20 cellular contexts compared by ENCODE assay signal in genomic region chr12:94057262-94058151, GRCh38.
DNase-seq lines count a peak whose midpoint lies in the region; ATAC-seq and TF ChIP-seq lines count a peak whose summit lies in the region.
"Had no signal": no experiment of that assay in that cellular context is flagged by ENCODE, and none has a peak within 500 bp of the region (broad histone marks: within the 10 kb centered on the region; RNA-seq: fewer than 3 reads in every experiment).

No MANE protein-coding gene starts in this region.

- 74% methylated on average over 7 of the region's 7 CpGs for whole genome bisulfite sequencing in lower leg skin, 2 donors

- no peaks in the 10 kb centered on the region for H3K9me3 Mint-ChIP-seq in mesothelial cell of epicardium

- H3K27me3 Mint-ChIP-seq in mesothelial cell of epicardium (ENCODE audit: low read depth), result no peaks in the 10 kb centered on the region

- peak overlapping the region; percentile 6 for H3K27ac Mint-ChIP-seq in mesothelial cell of epicardium
- H3K27ac Mint-ChIP-seq: activated T-helper 2 cell treated with anti-CD3 and anti-CD28 coated beads, Interferon-gamma antibody, Interleukin-2, Interleukin-4, amounts not matched to agents 10 μg/mL and 5 μg/mL and 100 μg/mL, durations not matched to agents 14 hours and 24 hours and 36 hours had no signal

- peaks cover 14% of the 10 kb centered on the region for H3K4me1 Mint-ChIP-seq in mesothelial cell of epicardium

- H3K36me3 Mint-ChIP-seq in mesothelial cell of epicardium, result no peaks in the 10 kb centered on the region

- ATAC-seq in Right ventricle myocardium inferior (peak; percentile 91), GM18868 (IDR thresholded peaks at IDR 0.05; ENCODE audit: unreplicated experiment) (no peak)
- ATAC-seq: activated CD4-positive, CD25-positive, alpha-beta regulatory T cell treated with anti-CD3 and anti-CD28 coated beads, Interleukin-2, amount 50 U/mL, for 24 hours; left colon had no signal

- H3K4me3 ChIP-seq in fibroblast of villous mesenchyme (ENCODE audit: low read depth, low read length), result no peak overlapping the region
- H3K4me3 ChIP-seq in lower leg skin (ENCODE audit: low read depth, poor library complexity, severe bottlenecking), result no peak overlapping the region
- H3K4me3 ChIP-seq: BLaER1 treated with 17β-estradiol and CSF1 and Interleukin-3, amounts not matched to agents 10 nM and 100 nM; sigmoid colon; SK-N-MC had no signal

- intact Hi-C loops in Right ventricle myocardium inferior (cut with DNase I), result no loop called here
- intact Hi-C loops in cardiac septum (cut with DNase I), result no loop called here
- intact Hi-C loops in lower leg skin (cut with DNase I; ENCODE audit: low total_unique reads), result no loop called here

- no peak overlapping the region for H3K4me3 Mint-ChIP-seq in mesothelial cell of epicardium

- no peak for TF ChIP-seq CTCF in fibroblast of villous mesenchyme (IDR thresholded peaks at IDR 0.05; ENCODE audit: insufficient read depth, low read depth, low read length)
- TF ChIP-seq CTCF in mesothelial cell of epicardium (IDR thresholded peaks at IDR 0.05; ENCODE audit: unreplicated experiment), result no peak
- no peak for TF ChIP-seq CTCF in lower leg skin (IDR thresholded peaks at IDR 0.05)

- DNase-seq in Right ventricle myocardium inferior (ENCODE audit: missing footprints), result no peak
- no peak for DNase-seq in cardiac septum (ENCODE audit: low spot score)
- DNase-seq in fibroblast of villous mesenchyme (ENCODE audit: low read depth), result peak; percentile 66
- DNase-seq in mesothelial cell of epicardium (ENCODE audit: low spot score in 2 of 2, unreplicated experiment in 2 of 2), result no peak
- DNase-seq in caudate nucleus (lab: John Stamatoyannopoulos, UW), result no peak
- DNase-seq in NCI-H2081 (lab: John Stamatoyannopoulos, UW), result no peak
- no peak for DNase-seq in lower leg skin (ENCODE audit: low spot score in 2 of 2)
- DNase-seq: amygdala; left colon; NCI-H1417 treated with DMSO at 0.1 percent for 48 hours; NCI-H82; nucleus accumbens; sigmoid colon; stimulated activated CD4-positive, alpha-beta T cell treated with anti-CD3 and anti-CD28 coated beads, Interleukin-1b, Interleukin-23, amount 100 ng/mL, for 48 hours; T-helper 9 cell had no signal

- no peak overlapping the region for H3K27ac ChIP-seq in caudate nucleus (ENCODE audit: low read depth, low read length)
- H3K27ac ChIP-seq: BLaER1 treated with 17β-estradiol and CSF1 and Interleukin-3, amounts not matched to agents 10 nM and 100 nM; SK-N-MC had no signal

- TF ChIP-seq POLR2A in lower leg skin (IDR thresholded peaks at IDR 0.05), result no peak
